In genomic region chr3:122497425-122497824, GRCh38 we compare ENCODE assay signal across 8 cellular contexts. TPM values are rescaled to one million over a fixed set of nuclear protein-coding genes. Genes with fewer than 3 reads are reported as not detected.
DNase-seq lines count a peak whose midpoint lies in the region; ATAC-seq and TF ChIP-seq lines count a peak whose summit lies in the region.

No MANE protein-coding gene starts in this region.

- ATAC-seq in GM18870 (IDR thresholded peaks at IDR 0.05; ENCODE audit: unreplicated experiment), result peak; percentile 91
- peak; percentile 86 for ATAC-seq in HG03108 (IDR thresholded peaks at IDR 0.05; ENCODE audit: unreplicated experiment)
- ATAC-seq in T-cell (replicated peaks in 1 of 4), result peak; percentile 60 to 84 (median 71)
- ATAC-seq in GM19328 (IDR thresholded peaks at IDR 0.05; ENCODE audit: unreplicated experiment), result no peak

- POLR2A ChIA-PET in AG04450 (lab: Yijun Ruan, JAX), result no interaction called here
- POLR2A ChIA-PET in T-cell (lab: Charles Lee), result no interaction called here

- no peaks in the 10 kb centered on the region for H3K27me3 ChIP-seq in AG04450 (ENCODE audit: control insufficient read depth, insufficient read depth, low read length)

- H3K9me3 Mint-ChIP-seq in T-cell, result no peaks in the 10 kb centered on the region

- CTCF ChIA-PET in AG04450 (lab: Charles Lee), result interaction anchor here (1.4 kb wide), 1 partner anchor 104 kb away, joined by 4 read pairs; no protein-coding TSS in a partner anchor
- CTCF ChIA-PET in T-cell (lab: Charles Lee), result interaction anchor here in 1 of 2 donors (1.1 kb wide), 1 partner anchor 11 kb away, joined by 3 read pairs; no protein-coding TSS in a partner anchor

- H3K27me3 Mint-ChIP-seq in T-cell, result no peaks in the 10 kb centered on the region

- DNase-seq in AG04450 (ENCODE audit: low read depth, low spot score) (peak; percentile 62), T-cell (peak in 7 of 34 experiments; percentile 2 to 21 (median 7)), glomerular visceral epithelial cell (ENCODE audit: extremely low spot score) (peak; percentile 78), NCI-H187 treated with DMSO at 0.1 percent for 48 hours (lab: John Stamatoyannopoulos, UW) (no peak), hippocampal formation (lab: John Stamatoyannopoulos, UW) (no peak)

- H3K36me3 Mint-ChIP-seq in T-cell, result peaks cover 31% of the 10 kb centered on the region

- no peak overlapping the region for H3K4me3 ChIP-seq in AG04450 (ENCODE audit: low read depth, low read length)

- H3K27ac ChIP-seq in AG04450 (ENCODE audit: low read depth, low read length), result no peak overlapping the region

- no peak overlapping the region for H3K4me3 Mint-ChIP-seq in T-cell

- H3K27ac Mint-ChIP-seq in T-cell, result no peak overlapping the region

- peaks cover 52 to 60% (median 56%) of the 10 kb centered on the region in 3 donors for H3K4me1 Mint-ChIP-seq in T-cell

- no peak for TF ChIP-seq CTCF in AG04450 (IDR thresholded peaks at IDR 0.05; ENCODE audit: low read depth, low read length)

- no peaks in the 10 kb centered on the region for H3K9me3 ChIP-seq in AG04450 (ENCODE audit: control insufficient read depth, insufficient read depth, low read length)

RNA-seq across cellular contexts. Expression of gene KPNA1, which starts 17.3 kb away (rescaled TPM):
- polyA plus RNA-seq in AG04450 (2011; rRNA removed), result 48.1 and 54.0 TPM in 2 replicates
- polyA minus RNA-seq in AG04450 (2011; rRNA and poly(A)+ RNA removed), result 45.7 and 58.3 TPM in 2 replicates
- total RNA-seq in T-cell, result 10 to 100 TPM; 55.2 to 65.0 (median 57.5) TPM

Comparison
In these comparisons a context has a peak if more than half of its experiments do, and no peak if none do; other contexts are left out.
1. DNase-seq: peak in AG04450 (single experiment) and glomerular visceral epithelial cell (single experiment); none in NCI-H187 treated with DMSO at 0.1 percent for 48 hours (single experiment) and hippocampal formation (0 of 2).